In genomic region chr12:109057376-109057775, GRCh38 we compare ENCODE assay signal across 28 cellular contexts.
"Had no signal": no experiment of that assay in that cellular context is flagged by ENCODE, and none has a peak within 500 bp of the region (broad histone marks: within the 10 kb centered on the region; RNA-seq: fewer than 3 reads in every experiment).

No MANE protein-coding gene starts in this region.

- DNase-seq: activated CD4-positive, alpha-beta T cell treated with anti-CD3 and anti-CD28 coated beads for 48 hours; activated CD4-positive, alpha-beta T cell treated with anti-CD3 and anti-CD28 coated beads, Interleukin-2, amount 50 U/mL, for 48 hours; activated CD8-positive, alpha-beta memory T cell treated with anti-CD3 and anti-CD28 coated beads for 24 hours; activated gamma-delta T cell; activated naive CD4-positive, alpha-beta T cell treated with anti-CD3 and anti-CD28 coated beads, Interleukin-2, amount 10 ng/mL, durations not matched to agents 7 days and 5 days; activated naive CD8-positive, alpha-beta T cell treated with anti-CD3 and anti-CD28 coated beads, Interleukin-2, amount 10 ng/mL, durations not matched to agents 7 days and 5 days; brain microvascular endothelial cell; effector CD8-positive, alpha-beta T cell; glutamatergic neuron; left colon; mammary epithelial cell; naive thymus-derived CD8-positive, alpha-beta T cell; occipital lobe; right cardiac atrium; stimulated activated CD4-positive, alpha-beta T cell treated with anti-CD3 and anti-CD28 coated beads, Interleukin-15, amount 100 ng/mL, for 24 hours; stimulated activated CD4-positive, alpha-beta T cell treated with anti-CD3 and anti-CD28 coated beads, Interleukin-2, amount 100 ng/mL, for 24 hours; stimulated activated naive CD4-positive, alpha-beta T cell; SW 1271; T1000; uterus; WERI-Rb-1 had no signal

- H3K27ac ChIP-seq: brain microvascular endothelial cell, parathyroid adenoma, uterus, WERI-Rb-1 had no signal

- H3K27me3 Mint-ChIP-seq: activated naive CD4-positive, alpha-beta T cell treated with anti-CD3 and anti-CD28 coated beads, Interleukin-2, amount 10 ng/mL, durations not matched to agents 7 days and 5 days; activated naive CD8-positive, alpha-beta T cell treated with anti-CD3 and anti-CD28 coated beads, Interleukin-2, amount 10 ng/mL, durations not matched to agents 7 days and 5 days; dendritic cell treated with granulocyte-macrophage colony-stimulating factor and Interleukin-4, amounts not matched to agents 40 ng/mL and 50 ng/mL, for 4 days; naive thymus-derived CD8-positive, alpha-beta T cell; type B pancreatic cell had no signal

- H3K27me3 ChIP-seq: brain microvascular endothelial cell, uterus had no signal

- H3K27ac Mint-ChIP-seq: activated naive CD4-positive, alpha-beta T cell treated with anti-CD3 and anti-CD28 coated beads, Interleukin-2, amount 10 ng/mL, durations not matched to agents 7 days and 5 days; activated naive CD8-positive, alpha-beta T cell treated with anti-CD3 and anti-CD28 coated beads, Interleukin-2, amount 10 ng/mL, durations not matched to agents 7 days and 5 days; dendritic cell treated with granulocyte-macrophage colony-stimulating factor and Interleukin-4, amounts not matched to agents 40 ng/mL and 50 ng/mL, for 4 days; mesothelial cell of epicardium; naive thymus-derived CD8-positive, alpha-beta T cell; T-helper 1 cell treated with Interleukin-12 subunit alpha and Interleukin-12 subunit beta and Interleukin-4 antibody, amounts not matched to agents 30 μg/mL and 1 μg/mL, for 36 hours; type B pancreatic cell had no signal

- H3K4me3 Mint-ChIP-seq: activated naive CD4-positive, alpha-beta T cell treated with anti-CD3 and anti-CD28 coated beads, Interleukin-2, amount 10 ng/mL, durations not matched to agents 7 days and 5 days; activated naive CD8-positive, alpha-beta T cell treated with anti-CD3 and anti-CD28 coated beads, Interleukin-2, amount 10 ng/mL, durations not matched to agents 7 days and 5 days; dendritic cell treated with granulocyte-macrophage colony-stimulating factor and Interleukin-4, amounts not matched to agents 40 ng/mL and 50 ng/mL, for 4 days; mesothelial cell of epicardium; naive thymus-derived CD8-positive, alpha-beta T cell; neural crest cell; T-helper 1 cell treated with Interleukin-12 subunit alpha and Interleukin-12 subunit beta and Interleukin-4 antibody, amounts not matched to agents 30 μg/mL and 1 μg/mL, for 36 hours; type B pancreatic cell had no signal

- ATAC-seq: activated CD4-positive, CD25-positive, alpha-beta regulatory T cell treated with anti-CD3 and anti-CD28 coated beads, Interleukin-2, amount 50 U/mL, for 24 hours; left colon; naive thymus-derived CD8-positive, alpha-beta T cell; right cardiac atrium had no signal

- H3K36me3 Mint-ChIP-seq: activated naive CD4-positive, alpha-beta T cell treated with anti-CD3 and anti-CD28 coated beads, Interleukin-2, amount 10 ng/mL, durations not matched to agents 7 days and 5 days; type B pancreatic cell had no signal

- H3K9me3 Mint-ChIP-seq: activated naive CD4-positive, alpha-beta T cell treated with anti-CD3 and anti-CD28 coated beads, Interleukin-2, amount 10 ng/mL, durations not matched to agents 7 days and 5 days; activated naive CD8-positive, alpha-beta T cell treated with anti-CD3 and anti-CD28 coated beads, Interleukin-2, amount 10 ng/mL, durations not matched to agents 7 days and 5 days; dendritic cell treated with granulocyte-macrophage colony-stimulating factor and Interleukin-4, amounts not matched to agents 40 ng/mL and 50 ng/mL, for 4 days; mesothelial cell of epicardium; naive thymus-derived CD8-positive, alpha-beta T cell; neural crest cell; T-helper 1 cell treated with Interleukin-12 subunit alpha and Interleukin-12 subunit beta and Interleukin-4 antibody, amounts not matched to agents 30 μg/mL and 1 μg/mL, for 36 hours; type B pancreatic cell had no signal
